1 cellular context compared by ENCODE assay signal in genomic region chr13:40341501-40341900, GRCh38.
TF ChIP-seq lines count a peak whose summit lies in the region.

No MANE protein-coding gene starts in this region.

TF ChIP-seq in GM12891, 5 proteins besides CTCF, POLR2A, EP300 and RAD21:
- TF ChIP-seq PAX5 (IDR thresholded peaks at IDR 0.05; ENCODE audit: insufficient read depth, low read length, severe bottlenecking) (no peak), SPI1 (IDR thresholded peaks at IDR 0.05; ENCODE audit: low read depth, low read length) (no peak), POLR2AphosphoS5 (IDR thresholded peaks at IDR 0.05; ENCODE audit: low read depth, low read length) (no peak), POU2F2 (IDR thresholded peaks at IDR 0.05; ENCODE audit: low read depth, low read length) (no peak), TAF1 (IDR thresholded peaks at IDR 0.05; ENCODE audit: low read depth, low read length) (no peak)
